ENCODE assay signal across 8 cellular contexts in the genomic region with DNA sequence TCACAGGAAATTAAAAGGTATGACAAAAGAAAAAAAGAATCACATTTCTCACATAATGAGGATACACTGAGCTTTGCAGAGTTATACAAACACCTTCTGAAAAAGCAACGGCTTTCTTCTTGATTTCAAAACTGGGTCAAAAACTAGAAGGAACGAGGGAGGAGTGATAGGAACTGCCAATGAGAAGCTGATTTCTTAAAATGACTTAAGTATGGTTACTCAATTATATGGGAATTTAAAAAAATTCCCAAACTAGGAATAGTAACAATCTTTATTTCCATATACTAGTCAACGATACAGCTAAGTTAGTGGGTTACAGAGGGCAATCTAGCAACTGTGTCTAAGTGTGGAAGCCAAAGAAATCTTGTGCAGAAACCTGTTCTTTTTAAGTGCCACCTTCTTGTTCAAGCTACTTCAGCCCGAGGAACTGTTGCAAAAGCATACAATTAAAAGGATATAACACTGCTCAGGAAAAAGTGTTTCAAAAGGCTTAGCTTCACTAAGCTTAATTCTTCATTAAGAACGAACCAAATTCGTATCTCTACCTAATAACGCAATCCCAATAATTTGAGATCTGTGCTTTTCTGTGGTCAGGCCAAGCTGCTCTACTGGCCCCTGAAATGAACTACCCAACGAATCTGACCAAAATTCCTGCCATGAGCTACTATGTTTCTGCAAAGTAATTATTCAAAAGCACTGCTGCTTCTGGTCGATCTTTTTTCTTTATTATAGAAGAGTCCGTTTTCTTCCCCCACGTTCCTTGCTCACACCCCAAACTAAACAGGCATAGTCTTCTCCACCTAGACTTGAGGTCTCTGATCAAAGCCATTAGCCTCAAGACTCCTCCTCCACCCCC. TPM values are rescaled to one million over a fixed set of nuclear protein-coding genes. Genes with fewer than 3 reads are reported as not detected.
DNase-seq lines count a peak whose midpoint lies in the region; ATAC-seq and TF ChIP-seq lines count a peak whose summit lies in the region.

No MANE protein-coding gene starts in this region.

- H3K9me3 ChIP-seq in SJCRH30 (replicated peaks) (no peaks in the 10 kb centered on the region), esophagus (ENCODE audit: control insufficient read depth in 2 of 2, insufficient read depth in 1 of 2, low read depth in 1 of 2, low read length in 1 of 2) (no peaks in the 10 kb centered on the region)

- H3K27ac ChIP-seq in SJCRH30 (no peak overlapping the region), esophagus (ENCODE audit: low read depth in 2 of 2, low read length in 1 of 2) (peak overlapping the region; percentile 38 to 91)

- TF ChIP-seq CTCF in retinal pigment epithelial cell (conservative IDR thresholded peaks at IDR 0.05; ENCODE audit: low read depth, low read length) = no peak

- peak overlapping the region; percentile 96 for H3K4me3 ChIP-seq in H7 (ENCODE audit: insufficient read depth, low read depth, low read length)
- H3K4me3 ChIP-seq in SJCRH30 = peak overlapping the region; percentile 87
- H3K4me3 ChIP-seq in esophagus (ENCODE audit: low read depth in 1 of 2, low read length in 2 of 2) = peak overlapping the region; percentile 93 to 98
- peak overlapping the region; percentile 81 for H3K4me3 ChIP-seq in retinal pigment epithelial cell (ENCODE audit: low read length)

- H3K36me3 ChIP-seq in H7 (replicated peaks; ENCODE audit: control insufficient read depth, insufficient read depth, low read length) (no peaks in the 10 kb centered on the region), SJCRH30 (no peaks in the 10 kb centered on the region; the same call in 1 of the 2 replicates), esophagus (ENCODE audit: control insufficient read depth in 2 of 2, insufficient read depth in 2 of 2, low read length in 1 of 2) (no peaks in the 10 kb centered on the region)

- WGBS in esophagus, 2 donors = 16 to 19% methylated on average over 11 of the region's 11 CpGs

- no peaks in the 10 kb centered on the region; the same call in none of the 2 replicates for H3K27me3 ChIP-seq in H7 (ENCODE audit: control insufficient read depth, insufficient read depth, low read length)
- no peaks in the 10 kb centered on the region for H3K27me3 ChIP-seq in SJCRH30
- H3K27me3 ChIP-seq in esophagus (ENCODE audit: control insufficient read depth in 1 of 2, insufficient read depth in 2 of 2, low read length in 2 of 2) = no peaks in the 10 kb centered on the region

- DNase-seq in H7 (no peak), SJCRH30 (no peak), retinal pigment epithelial cell (ENCODE audit: low read depth) (no peak), NCI-H2029 treated with DMSO at 0.1 percent for 48 hours (lab: John Stamatoyannopoulos, UW) (no peak), NCI-H128 (lab: John Stamatoyannopoulos, UW; ENCODE audit: unreplicated experiment) (no peak), NCI-H2227 treated with DMSO at 0.1 percent for 48 hours (lab: John Stamatoyannopoulos, UW) (no peak)

- no peak for ATAC-seq in HG02938 (IDR thresholded peaks at IDR 0.05; ENCODE audit: unreplicated experiment)

- H3K4me1 ChIP-seq in SJCRH30 (peaks cover 31% of the 10 kb centered on the region), esophagus (ENCODE audit: control insufficient read depth in 2 of 2, insufficient read depth in 2 of 2, low read length in 1 of 2) (peaks cover 0 to 3% of the 10 kb centered on the region in 2 donors)

RNA-seq across cellular contexts. Expression of a gene that starts 1.9 kb away (rescaled TPM):
- 32.9 and 50.5 TPM in 2 replicates for total RNA-seq in H7 (2014; rRNA removed; shearing (Covaris generic))
- total RNA-seq in SJCRH30 (2014; rRNA removed; shearing (Covaris generic)) = 43.6 and 46.2 TPM in 2 replicates
- 1 to 10 TPM; 7.4 to 7.6 TPM for polyA plus RNA-seq in esophagus
